ENCODE assay signal across 8 cellular contexts in genomic region chr9:87812375-87813118, GRCh38.
DNase-seq lines count a peak whose midpoint lies in the region; ATAC-seq and TF ChIP-seq lines count a peak whose summit lies in the region.
"Had no signal": no experiment of that assay in that cellular context is flagged by ENCODE, and none has a peak within 500 bp of the region (broad histone marks: within the 10 kb centered on the region; RNA-seq: fewer than 3 reads in every experiment).

No MANE protein-coding gene starts in this region.

- H3K27me3 ChIP-seq in Loucy (ENCODE audit: insufficient read depth, low read length, poor library complexity, severe bottlenecking), result no peaks in the 10 kb centered on the region

- in situ Hi-C loops in astrocyte of the cerebellum (cut with HindIII; ENCODE audit: low sequenced_read_pairs), result no loop called here

- no peak overlapping the region for H3K4me3 Mint-ChIP-seq in stimulated activated naive B cell treated with anti-CD40 and anti-IgM and Interleukin-4, amounts not matched to agents 10 μg/mL and 1 μg/mL and 100 μg/mL, for 72 hours

- no peaks in the 10 kb centered on the region for H3K4me1 ChIP-seq in Loucy (ENCODE audit: insufficient read depth, low read length, poor library complexity, severe bottlenecking)

- no peak overlapping the region for H3K9ac ChIP-seq in Loucy (ENCODE audit: low read depth, low read length, poor library complexity, severe bottlenecking)

- H3K9me3 Mint-ChIP-seq in stimulated activated naive B cell treated with anti-CD40 and anti-IgM and Interleukin-4, amounts not matched to agents 10 μg/mL and 1 μg/mL and 100 μg/mL, for 72 hours, result peaks cover 7 to 8% of the 10 kb centered on the region in 2 donors

- H3K4me2 ChIP-seq in Loucy (ENCODE audit: low read depth, low read length, poor library complexity, severe bottlenecking), result no peak overlapping the region

- H4K20me1 ChIP-seq in Loucy (ENCODE audit: insufficient read depth, low read length, poor library complexity, severe bottlenecking), result no peaks in the 10 kb centered on the region

- peaks cover 0 to 3% of the 10 kb centered on the region in 2 donors for H3K36me3 Mint-ChIP-seq in stimulated activated naive B cell treated with anti-CD40 and anti-IgM and Interleukin-4, amounts not matched to agents 10 μg/mL and 1 μg/mL and 100 μg/mL, for 72 hours

- H3K4me3 ChIP-seq in Loucy (ENCODE audit: low read length, poor library complexity, severe bottlenecking) (no peak overlapping the region), astrocyte of the cerebellum (ENCODE audit: low read depth, low read length) (no peak overlapping the region)
- H3K4me3 ChIP-seq: skin epidermis had no signal

- peak; percentile 69 for TF ChIP-seq CTCF in Loucy (conservative IDR thresholded peaks at IDR 0.05; ENCODE audit: low read length)
- TF ChIP-seq CTCF in astrocyte of the cerebellum (IDR thresholded peaks at IDR 0.05; ENCODE audit: low read depth, low read length, missing control alignments), result peak; percentile 100

- H3K27ac Mint-ChIP-seq in stimulated activated naive B cell treated with anti-CD40 and anti-IgM and Interleukin-4, amounts not matched to agents 10 μg/mL and 1 μg/mL and 100 μg/mL, for 72 hours, result no peak overlapping the region

- H3K79me2 ChIP-seq in Loucy (ENCODE audit: insufficient read depth, low read length), result no peaks in the 10 kb centered on the region

- no peaks in the 10 kb centered on the region for H3K9me2 ChIP-seq in Loucy (replicated peaks; ENCODE audit: low read depth, low read length)

- no peaks in the 10 kb centered on the region for H3K36me3 ChIP-seq in Loucy (ENCODE audit: insufficient read depth, low read length)

- no peaks in the 10 kb centered on the region for H3F3A ChIP-seq in Loucy (ENCODE audit: low read depth)

- H3K4me1 Mint-ChIP-seq in stimulated activated naive B cell treated with anti-CD40 and anti-IgM and Interleukin-4, amounts not matched to agents 10 μg/mL and 1 μg/mL and 100 μg/mL, for 72 hours, result no peaks in the 10 kb centered on the region

- H2AFZ ChIP-seq in Loucy (ENCODE audit: low read length), result no peak overlapping the region

- DNase-seq in GM03348 (ENCODE audit: low spot score), result peak; percentile 68
- DNase-seq in astrocyte of the cerebellum (ENCODE audit: low read depth), result no peak
- DNase-seq in left kidney (ENCODE audit: low read depth, low spot score), result peak; percentile 37
- DNase-seq in stimulated activated naive B cell treated with anti-CD40 and anti-IgM and Interleukin-4, amounts not matched to agents 10 μg/mL and 1 μg/mL and 100 μg/mL, for 72 hours, result no peak
- DNase-seq in NCI-H446 treated with DMSO at 0.1 percent for 48 hours (lab: John Stamatoyannopoulos, UW), result no peak
- DNase-seq in NCI-H510A treated with DMSO at 0.1 percent for 48 hours (lab: John Stamatoyannopoulos, UW), result no peak

- H3K27me3 Mint-ChIP-seq in stimulated activated naive B cell treated with anti-CD40 and anti-IgM and Interleukin-4, amounts not matched to agents 10 μg/mL and 1 μg/mL and 100 μg/mL, for 72 hours, result peaks cover 25 to 30% of the 10 kb centered on the region in 2 donors

- ATAC-seq in stimulated activated naive B cell treated with anti-CD40 and anti-IgM and Interleukin-4, amounts not matched to agents 10 μg/mL and 1 μg/mL and 100 μg/mL, for 72 hours (replicated peaks), result peak; percentile 64 to 67

- peaks cover 5% of the 10 kb centered on the region; the same call in 1 of the 2 replicates for H3K9me3 ChIP-seq in Loucy (ENCODE audit: insufficient read depth, low read depth, low read length)

Comparison
In these comparisons a context has a peak if more than half of its experiments do, and no peak if none do; other contexts are left out.
1. DNase-seq: peak in GM03348 (single experiment) and left kidney (single experiment); none in astrocyte of the cerebellum (single experiment), stimulated activated naive B cell treated with anti-CD40 and anti-IgM and Interleukin-4, amounts not matched to agents 10 μg/mL and 1 μg/mL and 100 μg/mL, for 72 hours (single experiment), NCI-H446 treated with DMSO at 0.1 percent for 48 hours (single experiment) and NCI-H510A treated with DMSO at 0.1 percent for 48 hours (single experiment).